1 cellular context compared by ENCODE assay signal in genomic region chr12:109385339-109386078, GRCh38.
TF ChIP-seq lines count a peak whose summit lies in the region.

No MANE protein-coding gene starts in this region.

TF ChIP-seq in GM23338, 12 proteins besides CTCF, POLR2A, EP300 and RAD21 (continued from another document):
- TF ChIP-seq, protein P1, sequence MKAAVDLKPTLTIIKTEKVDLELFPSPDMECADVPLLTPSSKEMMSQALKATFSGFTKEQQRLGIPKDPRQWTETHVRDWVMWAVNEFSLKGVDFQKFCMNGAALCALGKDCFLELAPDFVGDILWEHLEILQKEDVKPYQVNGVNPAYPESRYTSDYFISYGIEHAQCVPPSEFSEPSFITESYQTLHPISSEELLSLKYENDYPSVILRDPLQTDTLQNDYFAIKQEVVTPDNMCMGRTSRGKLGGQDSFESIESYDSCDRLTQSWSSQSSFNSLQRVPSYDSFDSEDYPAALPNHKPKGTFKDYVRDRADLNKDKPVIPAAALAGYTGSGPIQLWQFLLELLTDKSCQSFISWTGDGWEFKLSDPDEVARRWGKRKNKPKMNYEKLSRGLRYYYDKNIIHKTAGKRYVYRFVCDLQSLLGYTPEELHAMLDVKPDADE (IDR thresholded peaks at IDR 0.05), result no peak
- TF ChIP-seq REST (IDR thresholded peaks at IDR 0.05; ENCODE audit: unreplicated experiment), result no peak
- TF ChIP-seq STAT1 (IDR thresholded peaks at IDR 0.05; ENCODE audit: unreplicated experiment), result no peak
- no peak for TF ChIP-seq NANOG (IDR thresholded peaks at IDR 0.05; ENCODE audit: borderline replicate concordance)
